In the genomic region with DNA sequence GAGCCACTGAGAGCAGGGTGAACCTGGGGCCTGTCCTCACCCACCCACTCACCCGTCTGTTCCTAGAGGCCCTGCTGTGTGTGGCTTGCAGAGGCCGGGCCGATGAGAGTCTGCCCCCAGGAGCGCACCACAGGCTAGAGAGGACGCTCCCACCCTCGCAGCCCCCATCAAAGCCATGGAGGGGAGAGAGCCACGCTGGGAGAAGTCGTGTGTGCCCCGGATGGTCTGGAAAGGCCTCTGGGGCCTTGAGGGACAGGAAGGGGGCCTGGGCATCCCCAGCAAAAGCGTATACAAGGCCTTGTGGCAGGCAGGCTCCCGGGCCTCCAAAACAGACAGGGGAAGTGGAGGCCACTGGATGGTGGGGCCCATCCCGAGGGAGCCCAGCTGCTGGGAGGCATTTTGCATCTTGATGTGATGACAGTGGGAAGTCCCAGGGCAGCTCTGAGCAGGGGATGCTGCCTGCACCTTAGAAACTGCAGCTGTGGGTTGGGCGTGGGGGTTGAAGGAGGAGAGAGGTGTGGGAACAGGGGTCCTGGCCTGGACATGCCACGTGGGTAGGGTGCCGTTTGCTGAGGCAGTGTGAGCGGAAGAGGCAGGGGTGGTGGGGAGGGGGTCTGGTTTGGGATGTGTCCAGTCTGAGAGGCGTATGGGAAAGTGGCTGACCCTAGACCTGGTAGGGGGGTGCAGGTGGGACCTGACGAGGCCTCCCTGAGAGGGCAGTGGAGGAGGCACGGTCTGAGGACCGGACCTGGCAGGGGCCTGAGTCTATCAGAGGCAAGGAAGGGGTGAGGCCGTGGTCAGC, we compare ENCODE assay signal across 1 cellular context.
TF ChIP-seq lines count a peak whose summit lies in the region.

No MANE protein-coding gene starts in this region.

TF ChIP-seq in SK-N-SH, 30 proteins besides CTCF, POLR2A, EP300 and RAD21 (continued from another document):
- TF ChIP-seq, protein P1, sequence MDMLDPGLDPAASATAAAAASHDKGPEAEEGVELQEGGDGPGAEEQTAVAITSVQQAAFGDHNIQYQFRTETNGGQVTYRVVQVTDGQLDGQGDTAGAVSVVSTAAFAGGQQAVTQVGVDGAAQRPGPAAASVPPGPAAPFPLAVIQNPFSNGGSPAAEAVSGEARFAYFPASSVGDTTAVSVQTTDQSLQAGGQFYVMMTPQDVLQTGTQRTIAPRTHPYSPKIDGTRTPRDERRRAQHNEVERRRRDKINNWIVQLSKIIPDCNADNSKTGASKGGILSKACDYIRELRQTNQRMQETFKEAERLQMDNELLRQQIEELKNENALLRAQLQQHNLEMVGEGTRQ (IDR thresholded peaks at IDR 0.05; ENCODE audit: borderline replicate concordance, low read depth, low read length): no peak
- no peak for TF ChIP-seq RFX5 (IDR thresholded peaks at IDR 0.05; ENCODE audit: low read length)
- TF ChIP-seq GATA2 (CRISPR knock-in tag; IDR thresholded peaks at IDR 0.05): no peak
- no peak for TF ChIP-seq RXRA (IDR thresholded peaks at IDR 0.05; ENCODE audit: borderline replicate concordance, low read depth)
- TF ChIP-seq CHD2 (IDR thresholded peaks at IDR 0.05; ENCODE audit: low read length, partially characterized antibody): no peak
- TF ChIP-seq RCOR1 (IDR thresholded peaks at IDR 0.05; ENCODE audit: low read length): no peak
- TF ChIP-seq FOXJ3 (CRISPR knock-in tag; IDR thresholded peaks at IDR 0.05): no peak
- no peak for TF ChIP-seq TCF12 (IDR thresholded peaks at IDR 0.05)
- no peak for TF ChIP-seq EZH2phosphoT487 (IDR thresholded peaks at IDR 0.05; ENCODE audit: borderline replicate concordance, low read depth)
- TF ChIP-seq, protein P2, sequence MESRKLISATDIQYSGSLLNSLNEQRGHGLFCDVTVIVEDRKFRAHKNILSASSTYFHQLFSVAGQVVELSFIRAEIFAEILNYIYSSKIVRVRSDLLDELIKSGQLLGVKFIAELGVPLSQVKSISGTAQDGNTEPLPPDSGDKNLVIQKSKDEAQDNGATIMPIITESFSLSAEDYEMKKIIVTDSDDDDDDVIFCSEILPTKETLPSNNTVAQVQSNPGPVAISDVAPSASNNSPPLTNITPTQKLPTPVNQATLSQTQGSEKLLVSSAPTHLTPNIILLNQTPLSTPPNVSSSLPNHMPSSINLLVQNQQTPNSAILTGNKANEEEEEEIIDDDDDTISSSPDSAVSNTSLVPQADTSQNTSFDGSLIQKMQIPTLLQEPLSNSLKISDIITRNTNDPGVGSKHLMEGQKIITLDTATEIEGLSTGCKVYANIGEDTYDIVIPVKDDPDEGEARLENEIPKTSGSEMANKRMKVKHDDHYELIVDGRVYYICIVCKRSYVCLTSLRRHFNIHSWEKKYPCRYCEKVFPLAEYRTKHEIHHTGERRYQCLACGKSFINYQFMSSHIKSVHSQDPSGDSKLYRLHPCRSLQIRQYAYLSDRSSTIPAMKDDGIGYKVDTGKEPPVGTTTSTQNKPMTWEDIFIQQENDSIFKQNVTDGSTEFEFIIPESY (IDR thresholded peaks at IDR 0.05; ENCODE audit: borderline replicate concordance, low read depth): no peak
- TF ChIP-seq, protein P3, sequence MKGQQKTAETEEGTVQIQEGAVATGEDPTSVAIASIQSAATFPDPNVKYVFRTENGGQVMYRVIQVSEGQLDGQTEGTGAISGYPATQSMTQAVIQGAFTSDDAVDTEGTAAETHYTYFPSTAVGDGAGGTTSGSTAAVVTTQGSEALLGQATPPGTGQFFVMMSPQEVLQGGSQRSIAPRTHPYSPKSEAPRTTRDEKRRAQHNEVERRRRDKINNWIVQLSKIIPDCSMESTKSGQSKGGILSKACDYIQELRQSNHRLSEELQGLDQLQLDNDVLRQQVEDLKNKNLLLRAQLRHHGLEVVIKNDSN (IDR thresholded peaks at IDR 0.05; ENCODE audit: borderline replicate concordance, low read depth): no peak
- no peak for TF ChIP-seq NRF1 (IDR thresholded peaks at IDR 0.05; ENCODE audit: low read depth, low read length)
